In genomic region chr17:27446569-27447301, GRCh38 we compare ENCODE assay signal across 11 cellular contexts. TPM values are rescaled to one million over a fixed set of nuclear protein-coding genes. Genes with fewer than 3 reads are reported as not detected.
DNase-seq lines count a peak whose midpoint lies in the region; ATAC-seq, FAIRE-seq and TF ChIP-seq lines count a peak whose summit lies in the region.
"Had no signal": no experiment of that assay in that cellular context is flagged by ENCODE, and none has a peak within 500 bp of the region (broad histone marks: within the 10 kb centered on the region; RNA-seq: fewer than 3 reads in every experiment).

No MANE protein-coding gene starts in this region.

- WGBS in right cardiac atrium = 71% methylated on average over 6 of the region's 6 CpGs

- TF ChIP-seq CTCF in fibroblast of pulmonary artery (IDR thresholded peaks at IDR 0.05; ENCODE audit: low read length, missing control alignments) (no peak), A673 (conservative IDR thresholded peaks at IDR 0.05; ENCODE audit: low read depth, low read length) (no peak)

- BruUV-seq in A673 (replicated peaks; lab: Mats Ljungman, UMichigan) = no TSS peak

- no peak for FAIRE-seq in urothelium cell line (lab: Jason Lieb, UNC)

- ATAC-seq in right cardiac atrium (peak; percentile 14 to 61), left ventricle myocardium superior (no peak)

- H3K27me3 ChIP-seq in right cardiac atrium (ENCODE audit: control insufficient read depth, insufficient read depth) (no peaks in the 10 kb centered on the region), A673 (replicated peaks; ENCODE audit: insufficient read depth, low read depth, low read length, poor library complexity) (no peaks in the 10 kb centered on the region)

- CTCF ChIA-PET in A673 (lab: Charles Lee) = no interaction called here

- H3K4me1 ChIP-seq in right cardiac atrium (ENCODE audit: control insufficient read depth, insufficient read depth, low read length) (no peaks in the 10 kb centered on the region), A673 (ENCODE audit: insufficient read depth, low read length, poor library complexity, severe bottlenecking) (no peaks in the 10 kb centered on the region)

- H3K9me3 ChIP-seq in right cardiac atrium (ENCODE audit: control insufficient read depth, low read length) (no peaks in the 10 kb centered on the region), A673 (ENCODE audit: low read depth, low read length, poor library complexity, severe bottlenecking) (no peaks in the 10 kb centered on the region)

- no peak overlapping the region for H3K27ac ChIP-seq in right cardiac atrium (ENCODE audit: low read length)
- H3K27ac ChIP-seq in A673 (ENCODE audit: low read depth, low read length, poor library complexity, severe bottlenecking) = no peak overlapping the region

- POLR2A ChIA-PET in A673 (lab: Charles Lee; ENCODE audit: low non-redundant PET) = no interaction called here

- peak in 1 of 3 donors; percentile 50 for DNase-seq in right cardiac atrium
- no peak for DNase-seq in left ventricle myocardium superior
- peak; percentile 82 for DNase-seq in T1000 (lab: John Stamatoyannopoulos, UW)
- DNase-seq in fibroblast of pulmonary artery (ENCODE audit: low read depth) = peak; percentile 99
- DNase-seq in urothelium cell line (ENCODE audit: low spot score) = peak; percentile 52
- DNase-seq in A673 (ENCODE audit: low spot score) = no peak
- DNase-seq in NCI-H526 treated with DMSO at 0.1 percent for 48 hours (lab: John Stamatoyannopoulos, UW) = no peak
- no peak for DNase-seq in NCI-H2107 treated with DMSO at 0.1 percent for 48 hours (lab: John Stamatoyannopoulos, UW; ENCODE audit: unreplicated experiment)
- DNase-seq: KBM-7, kidney glomerular epithelial cell, NCI-H524 treated with DMSO at 0.1 percent for 48 hours had no signal

- no peaks in the 10 kb centered on the region for H3K36me3 ChIP-seq in A673 (ENCODE audit: insufficient read depth, low read length, poor library complexity, severe bottlenecking)

- H3K4me3 ChIP-seq in right cardiac atrium (ENCODE audit: low read length) (no peak overlapping the region), fibroblast of pulmonary artery (replicated peaks; ENCODE audit: low read depth, low read length) (no peak overlapping the region), A673 (ENCODE audit: low read depth, low read length, poor library complexity, severe bottlenecking) (no peak overlapping the region)

- intact Hi-C loops in right cardiac atrium (cut with DNase I) = loop anchor here in 1 of 4 donors (10.0 kb wide), 1 partner anchor 82 kb away; no protein-coding TSS in a partner anchor
- intact Hi-C loops in left ventricle myocardium superior (cut with micrococcal nuclease) = no loop called here
- intact Hi-C loops in A673 (cut with micrococcal nuclease; ENCODE audit: unreplicated experiment) = loop anchor here (5.0 kb wide), 1 partner anchor 51 kb away; no protein-coding TSS in a partner anchor

RNA-seq across cellular contexts. Expression of gene KSR1, which starts 9.5 kb away (rescaled TPM):
- 10 to 100 TPM; 13.1 to 22.7 (median 14.1) TPM for total RNA-seq in right cardiac atrium
- 8.7 TPM for polyA plus RNA-seq in right cardiac atrium
- 10.2 TPM for total RNA-seq in left ventricle myocardium superior
- 41.7 and 47.8 TPM in 2 replicates for total RNA-seq in A673 (2021)

Comparison
In these comparisons a context has a peak if more than half of its experiments do, and no peak if none do; other contexts are left out.
1. DNase-seq: peak in T1000 (single experiment), fibroblast of pulmonary artery (single experiment) and urothelium cell line (single experiment); none in left ventricle myocardium superior (single experiment), A673 (single experiment), NCI-H526 treated with DMSO at 0.1 percent for 48 hours (single experiment) and NCI-H2107 treated with DMSO at 0.1 percent for 48 hours (single experiment).